8 cellular contexts compared by ENCODE assay signal in the genomic region with DNA sequence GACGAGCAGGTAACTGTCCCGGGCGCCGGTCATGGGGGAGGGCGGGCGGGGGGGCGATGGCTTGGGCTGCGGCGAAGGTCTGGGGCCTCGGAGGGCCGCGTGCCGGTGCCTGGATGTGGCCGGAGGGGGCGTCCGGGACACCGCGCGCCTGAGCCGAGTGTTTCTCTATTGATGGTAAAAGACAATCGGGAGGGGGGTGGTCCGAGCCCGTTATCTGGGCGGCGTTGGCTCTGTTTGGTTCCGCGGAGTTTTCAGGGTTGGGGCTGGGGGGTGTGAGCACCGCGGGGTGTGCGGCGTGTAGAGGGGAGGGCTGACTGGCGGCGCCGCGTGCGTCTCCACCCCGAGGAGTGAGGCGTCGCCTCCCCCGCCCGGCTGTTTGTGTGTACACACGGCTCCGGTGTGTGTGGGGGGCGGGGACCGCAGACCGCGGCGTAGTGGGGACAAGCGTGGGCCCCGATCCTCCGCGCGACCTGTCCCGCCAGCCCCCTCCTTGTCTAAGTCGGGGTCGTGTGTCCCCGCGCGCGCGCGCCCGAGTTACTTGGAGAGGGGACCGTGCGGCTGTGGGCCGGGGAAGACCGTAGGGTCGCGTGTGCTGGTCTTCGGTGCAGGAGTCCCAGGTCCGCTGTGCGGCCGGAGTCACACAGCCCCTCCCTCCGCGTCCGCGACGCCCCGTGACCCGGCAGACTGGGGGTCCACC. TPM values are rescaled to one million over a fixed set of nuclear protein-coding genes. Genes with fewer than 3 reads are reported as not detected.
DNase-seq lines count a peak whose midpoint lies in the region; FAIRE-seq and TF ChIP-seq lines count a peak whose summit lies in the region.

No MANE protein-coding gene starts in this region.

- peak; percentile 17 for TF ChIP-seq CTCF in CD14-positive monocyte (IDR thresholded peaks at IDR 0.05)
- TF ChIP-seq CTCF in GM20000 (IDR thresholded peaks at IDR 0.05; ENCODE audit: extremely low read depth, missing control alignments) = no peak

- DNase-seq in CD14-positive monocyte (ENCODE audit: low spot score) = peak; percentile 49
- DNase-seq in GM20000 (ENCODE audit: low spot score) = peak; percentile 82
- DNase-seq in LoVo (ENCODE audit: low spot score) = peak; percentile 47
- peak; percentile 59 for DNase-seq in UCSD-AML1 (lab: John Stamatoyannopoulos, UW; ENCODE audit: unreplicated experiment)
- peak in 34 of 61 donors; percentile 21 to 79 (median 54) for DNase-seq in caudate nucleus (lab: John Stamatoyannopoulos, UW)
- DNase-seq in inferior parietal cortex (ENCODE audit: extremely low spot score) = peak; percentile 50
- DNase-seq in HTR-8/SVneo (ENCODE audit: insufficient read length, low spot score) = no peak

- peak overlapping the region; percentile 92 to 94 for H3K4me3 Mint-ChIP-seq in CD14-positive monocyte

- H3K4me1 Mint-ChIP-seq in CD14-positive monocyte = peaks cover 18% of the 10 kb centered on the region

- H3K27ac ChIP-seq in caudate nucleus (ENCODE audit: low read depth, low read length) (peak overlapping the region; percentile 88), skin epidermis (peak overlapping the region; percentile 35 to 90 (median 80))

- H3K9me3 Mint-ChIP-seq in CD14-positive monocyte = peaks cover 0 to 2% (median 0%) of the 10 kb centered on the region in 7 donors

- H3K27ac Mint-ChIP-seq in CD14-positive monocyte = peak overlapping the region in 3 of 7 donors; percentile 15 to 41 (median 26)

- peaks cover 0 to 10% of the 10 kb centered on the region in 2 donors for H3K36me3 Mint-ChIP-seq in CD14-positive monocyte

- peaks cover 7 to 16% (median 8%) of the 10 kb centered on the region in 3 donors for H3K27me3 Mint-ChIP-seq in CD14-positive monocyte (ENCODE audit: low read depth in 3 of 3)

- intact Hi-C loops in CD14-positive monocyte (cut with micrococcal nuclease) = no loop called here

- no peak for FAIRE-seq in HTR-8/SVneo (lab: Jason Lieb, UNC)

- peak overlapping the region; percentile 51 to 84 (median 70) for H3K4me3 ChIP-seq in skin epidermis

RNA-seq across cellular contexts. Expression of a gene that starts 1.6 kb away (rescaled TPM):
- 1 to 10 TPM in 1 of 2 donors, under 1 TPM in 1; 0.38 to 1.2 TPM for polyA plus RNA-seq in CD14-positive monocyte
